ENCODE assay signal across 17 cellular contexts in genomic region chr15:43232289-43232874, GRCh38. TPM values are rescaled to one million over a fixed set of nuclear protein-coding genes. Genes with fewer than 3 reads are reported as not detected.
DNase-seq lines count a peak whose midpoint lies in the region; ATAC-seq and TF ChIP-seq lines count a peak whose summit lies in the region.
"Had no signal": no experiment of that assay in that cellular context is flagged by ENCODE, and none has a peak within 500 bp of the region (broad histone marks: within the 10 kb centered on the region; RNA-seq: fewer than 3 reads in every experiment).

No MANE protein-coding gene starts in this region.

- peak overlapping the region; percentile 29 for H3K27ac Mint-ChIP-seq in T-helper 17 cell
- H3K27ac Mint-ChIP-seq: CD4-positive, alpha-beta memory T cell; H9; IgD-negative memory B cell had no signal

- no peaks in the 10 kb centered on the region for H3K79me1 ChIP-seq in mesenchymal stem cell (replicated peaks; ENCODE audit: low read length, poor library complexity, severe bottlenecking)

- H4K8ac ChIP-seq in mesenchymal stem cell (ENCODE audit: low read length): no peak overlapping the region

- no peak overlapping the region for H3K14ac ChIP-seq in mesenchymal stem cell (ENCODE audit: low read length in 2 of 2)

- no peak overlapping the region for H2AFZ ChIP-seq in mesenchymal stem cell (ENCODE audit: low read depth, low read length)

- TF ChIP-seq CTCF in epithelial cell of esophagus (IDR thresholded peaks at IDR 0.05; ENCODE audit: insufficient read depth, low read depth, low read length, missing control alignments): no peak

- no peak overlapping the region for H2AK5ac ChIP-seq in mesenchymal stem cell (ENCODE audit: low read length, severe bottlenecking)

- peaks cover 30% of the 10 kb centered on the region for H3K27me3 Mint-ChIP-seq in T-helper 17 cell
- H3K27me3 Mint-ChIP-seq: IgD-negative memory B cell had no signal

- 73% methylated on average over 2 of the region's 3 CpGs for WGBS in mesenchymal stem cell

- peaks cover 7% of the 10 kb centered on the region for H3K4me1 Mint-ChIP-seq in T-helper 17 cell
- H3K4me1 Mint-ChIP-seq: CD4-positive, alpha-beta memory T cell; H9 had no signal

- H2BK15ac ChIP-seq in mesenchymal stem cell (ENCODE audit: low read depth, poor library complexity, severe bottlenecking): peak overlapping the region; percentile 8

- ATAC-seq in T-helper 17 cell (no peak), HG03139 (IDR thresholded peaks at IDR 0.05; ENCODE audit: unreplicated experiment) (no peak), GM21717 (IDR thresholded peaks at IDR 0.05; ENCODE audit: unreplicated experiment) (no peak)

- no peak overlapping the region for H3K4ac ChIP-seq in mesenchymal stem cell (ENCODE audit: low read depth in 1 of 2, low read length in 2 of 2)

- H4K91ac ChIP-seq in mesenchymal stem cell (ENCODE audit: low read length): no peak overlapping the region

- no peak overlapping the region for H2BK5ac ChIP-seq in mesenchymal stem cell (ENCODE audit: low read depth, low read length, poor library complexity, severe bottlenecking)

- no peak overlapping the region for H3K27ac ChIP-seq in mesenchymal stem cell (ENCODE audit: low read length, poor library complexity, severe bottlenecking)
- H3K27ac ChIP-seq: C4-2B had no signal

- H3K23ac ChIP-seq in mesenchymal stem cell (ENCODE audit: low read length in 2 of 2): no peak overlapping the region

- no peak overlapping the region for H2BK12ac ChIP-seq in mesenchymal stem cell (ENCODE audit: low read length in 2 of 2)

- no peaks in the 10 kb centered on the region for H3K36me3 Mint-ChIP-seq in T-helper 17 cell (ENCODE audit: low read depth)
- H3K36me3 Mint-ChIP-seq: CD4-positive, alpha-beta memory T cell; IgD-negative memory B cell had no signal

- H3K27me3 ChIP-seq in mesenchymal stem cell (ENCODE audit: control insufficient read depth in 1 of 2, insufficient read depth in 1 of 2, low read length in 2 of 2): peaks cover 33 to 34% of the 10 kb centered on the region in 2 experiments
- H3K27me3 ChIP-seq: BE2C had no signal

- no peaks in the 10 kb centered on the region for H3K36me3 ChIP-seq in mesenchymal stem cell (ENCODE audit: control insufficient read depth in 1 of 2, insufficient read depth in 2 of 2, low read depth in 1 of 2, low read length in 2 of 2)
- H3K36me3 ChIP-seq: BE2C had no signal

- peak; percentile 11 for DNase-seq in HCEC 1CT
- DNase-seq in T-helper 17 cell: no peak
- DNase-seq in epithelial cell of esophagus (ENCODE audit: low read depth): peak; percentile 41
- peak; percentile 13 for DNase-seq in mesenchymal stem cell
- DNase-seq in NCI-H345 (lab: John Stamatoyannopoulos, UW): no peak
- no peak for DNase-seq in NCI-H1417 (lab: John Stamatoyannopoulos, UW)
- DNase-seq: BE2C; CD4-positive, alpha-beta memory T cell; DMS153; DMS79 treated with DMSO at 0.1 percent for 48 hours; EL; GOT3; H9 had no signal

- no peak overlapping the region for H3K4me3 Mint-ChIP-seq in T-helper 17 cell
- H3K4me3 Mint-ChIP-seq: CD4-positive, alpha-beta memory T cell; H9; IgD-negative memory B cell had no signal

- H2BK120ac ChIP-seq in mesenchymal stem cell (ENCODE audit: low read depth, low read length): no peak overlapping the region

- no peak overlapping the region for H3K18ac ChIP-seq in mesenchymal stem cell (ENCODE audit: low read depth in 1 of 2, low read length in 2 of 2)

- H3K9ac ChIP-seq in mesenchymal stem cell (ENCODE audit: low read length): no peak overlapping the region

- no peak overlapping the region for H3K4me2 ChIP-seq in mesenchymal stem cell (ENCODE audit: low read length, poor library complexity, severe bottlenecking)

- H3K4me1 ChIP-seq in mesenchymal stem cell (ENCODE audit: control insufficient read depth, insufficient read depth, low read depth, low read length): no peaks in the 10 kb centered on the region
- H3K4me1 ChIP-seq: BE2C had no signal

- H3K4me3 ChIP-seq in epithelial cell of esophagus (ENCODE audit: low read length) (no peak overlapping the region), mesenchymal stem cell (ENCODE audit: insufficient read depth in 1 of 2, low read depth in 1 of 2, low read length in 2 of 2) (no peak overlapping the region)

- H3K9me3 ChIP-seq in T-helper 17 cell (ENCODE audit: control insufficient read depth, low read length, poor library complexity, severe bottlenecking) (no peaks in the 10 kb centered on the region), mesenchymal stem cell (ENCODE audit: control insufficient read depth, low read length) (no peaks in the 10 kb centered on the region)
- H3K9me3 ChIP-seq: BE2C had no signal

RNA-seq across cellular contexts. Expression of gene EPB42, which starts 11.6 kb away (rescaled TPM):
- total RNA-seq in T-helper 17 cell: not detected
- polyA plus RNA-seq in mesenchymal stem cell (2013, experiment 1 of 2): not detected
- polyA plus RNA-seq in mesenchymal stem cell (2013, experiment 2 of 2): not detected
- total RNA-seq: CD4-positive, alpha-beta memory T cell; H9 had no signal
- polyA plus RNA-seq: CD4-positive, alpha-beta memory T cell; IgD-negative memory B cell had no signal

RNA-seq across cellular contexts. Expression of gene TGM5, which starts 34.3 kb away (rescaled TPM):
- not detected for total RNA-seq in T-helper 17 cell
- polyA plus RNA-seq in mesenchymal stem cell (2013, experiment 1 of 2): not detected
- not detected for polyA plus RNA-seq in mesenchymal stem cell (2013, experiment 2 of 2)
- total RNA-seq: CD4-positive, alpha-beta memory T cell; H9 had no signal
- polyA plus RNA-seq: CD4-positive, alpha-beta memory T cell; IgD-negative memory B cell had no signal

RNA-seq across cellular contexts. Expression of gene CCNDBP1, which starts 47.2 kb away (rescaled TPM):
- total RNA-seq in T-helper 17 cell: 10 to 100 TPM; 73.5 to 93.6 TPM
- polyA plus RNA-seq in mesenchymal stem cell (2013, experiment 1 of 2): 38.5 TPM
- polyA plus RNA-seq in mesenchymal stem cell (2013, experiment 2 of 2): 39.6 TPM

Comparison
In these comparisons a context has a peak if more than half of its experiments do, and no peak if none do; other contexts are left out.
1. DNase-seq: peak in HCEC 1CT (single experiment), epithelial cell of esophagus (single experiment) and mesenchymal stem cell (single experiment); none in T-helper 17 cell (0 of 3), NCI-H345 (single experiment) and NCI-H1417 (0 of 3).